9 cellular contexts compared by ENCODE assay signal in genomic region chrX:133792198-133792953, GRCh38.
A peak's percentile ranks its signal among the peaks of the same experiment; 100 is the strongest.
DNase-seq lines count a peak whose midpoint lies in the region; ATAC-seq and TF ChIP-seq lines count a peak whose summit lies in the region.
"Had no signal": no experiment of that assay in that cellular context is flagged by ENCODE, and none has a peak within 500 bp of the region (broad histone marks: within the 10 kb centered on the region; RNA-seq: fewer than 3 reads in every experiment).

No MANE protein-coding gene starts in this region.

- TF ChIP-seq CTCF in choroid plexus epithelial cell (conservative IDR thresholded peaks at IDR 0.05; ENCODE audit: low read depth, low read length): peak; percentile 98

- ATAC-seq in HG02981 (IDR thresholded peaks at IDR 0.05; ENCODE audit: unreplicated experiment) (peak; percentile 81), left lobe of liver (peak; percentile 97)

- peak; percentile 43 to 87 (median 70) for DNase-seq in NCI-H1417 (lab: John Stamatoyannopoulos, UW)
- no peak for DNase-seq in NCI-H1417 treated with DMSO at 0.1 percent for 48 hours (lab: John Stamatoyannopoulos, UW)
- peak; percentile 81 for DNase-seq in NCI-H2196 (lab: John Stamatoyannopoulos, UW; ENCODE audit: unreplicated experiment)
- peak; percentile 25 for DNase-seq in activated CD4-positive, alpha-beta T cell treated with anti-CD3 and anti-CD28 coated beads for 1 hour
- DNase-seq in choroid plexus epithelial cell (ENCODE audit: low read depth): peak; percentile 80
- peak; percentile 54 for DNase-seq in left lobe of liver (ENCODE audit: low spot score)
- DNase-seq in stimulated activated CD4-positive, alpha-beta T cell treated with anti-CD3 and anti-CD28 coated beads, Interleukin-4, amount 100 ng/mL, for 1 hour: peak; percentile 43

- peak overlapping the region; percentile 40 for H3K4me3 ChIP-seq in choroid plexus epithelial cell (ENCODE audit: low read depth, low read length)
- H3K4me3 ChIP-seq: BLaER1 had no signal
